ENCODE assay signal across 29 cellular contexts in genomic region chr10:99418910-99419624, GRCh38.
"Had no signal": no experiment of that assay in that cellular context is flagged by ENCODE, and none has a peak within 500 bp of the region (broad histone marks: within the 10 kb centered on the region; RNA-seq: fewer than 3 reads in every experiment).

No MANE protein-coding gene starts in this region.

- H3K4me1 Mint-ChIP-seq: activated CD4-positive, alpha-beta T cell treated with anti-CD3 and anti-CD28 coated beads for 36 hours; activated CD8-positive, alpha-beta memory T cell treated with anti-CD3 and anti-CD28 coated beads, Interleukin-2, amount 10 ng/mL, durations not matched to agents 7 days and 5 days; activated naive CD8-positive, alpha-beta T cell treated with anti-CD3 and anti-CD28 coated beads, Interleukin-2, amount 50 U/mL, for 24 hours had no signal

- DNase-seq: activated CD4-positive, alpha-beta memory T cell treated with anti-CD3 and anti-CD28 coated beads for 36 hours; activated CD4-positive, alpha-beta T cell treated with anti-CD3 and anti-CD28 coated beads for 36 hours; activated CD4-positive, alpha-beta T cell treated with anti-CD3 and anti-CD28 coated beads, Interleukin-2, amount 10 ng/mL, durations not matched to agents 24 days and 14 days; activated CD4-positive, CD25-positive, alpha-beta regulatory T cell; activated CD4-positive, CD25-positive, alpha-beta regulatory T cell treated with anti-CD3 and anti-CD28 coated beads, Interleukin-2, amount 50 U/mL, for 72 hours; activated CD8-positive, alpha-beta memory T cell treated with anti-CD3 and anti-CD28 coated beads, Interleukin-2, amount 10 ng/mL, durations not matched to agents 7 days and 5 days; activated CD8-positive, alpha-beta memory T cell treated with anti-CD3 and anti-CD28 coated beads, Interleukin-2, amount 50 U/mL, for 4 hours; activated CD8-positive, alpha-beta T cell treated with anti-CD3 and anti-CD28 coated beads, Interleukin-2, amount 10 ng/mL, durations not matched to agents 7 days and 5 days; activated gamma-delta T cell; activated naive CD4-positive, alpha-beta T cell; activated naive CD8-positive, alpha-beta T cell treated with anti-CD3 and anti-CD28 coated beads for 36 hours; activated naive CD8-positive, alpha-beta T cell treated with anti-CD3 and anti-CD28 coated beads, Interleukin-2, amount 50 U/mL, for 24 hours; activated T-cell treated with anti-CD3 and anti-CD28 coated beads, Interleukin-2, amount 50 U/mL, for 1 hour; activated T-cell treated with anti-CD3 and anti-CD28 coated beads, Interleukin-2, amount 50 U/mL, for 48 hours; adrenal gland; amygdala; aorta; body of pancreas; central memory CD4-positive, alpha-beta T cell; cerebellar nuclear complex; colonic mucosa; effector CD8-positive, alpha-beta T cell; esophagus squamous epithelium; foreskin melanocyte; T-helper 2 cell had no signal

- H3K27ac Mint-ChIP-seq: activated CD4-positive, alpha-beta memory T cell treated with anti-CD3 and anti-CD28 coated beads for 36 hours; activated CD4-positive, alpha-beta T cell treated with anti-CD3 and anti-CD28 coated beads for 36 hours; activated CD4-positive, alpha-beta T cell treated with anti-CD3 and anti-CD28 coated beads, Interleukin-2, amount 10 ng/mL, durations not matched to agents 24 days and 14 days; activated CD8-positive, alpha-beta memory T cell treated with anti-CD3 and anti-CD28 coated beads, Interleukin-2, amount 10 ng/mL, durations not matched to agents 7 days and 5 days; activated CD8-positive, alpha-beta T cell treated with anti-CD3 and anti-CD28 coated beads, Interleukin-2, amount 10 ng/mL, durations not matched to agents 7 days and 5 days; activated naive CD4-positive, alpha-beta T cell treated with anti-CD3 and anti-CD28 coated beads, Interleukin-2, amount 50 U/mL, for 24 hours; activated naive CD8-positive, alpha-beta T cell treated with anti-CD3 and anti-CD28 coated beads for 36 hours; activated naive CD8-positive, alpha-beta T cell treated with anti-CD3 and anti-CD28 coated beads, Interleukin-2, amount 50 U/mL, for 24 hours; activated T-helper 1 cell treated with anti-CD3 and anti-CD28 coated beads, Interleukin-12 subunit alpha, Interleukin-12 subunit beta, Interleukin-2, Interleukin-4 antibody, amounts not matched to agents 30 ng/mL and 10 ng/mL and 1 ng/mL, durations not matched to agents 14 hours and 24 hours and 36 hours had no signal

- H3K36me3 ChIP-seq: colonic mucosa had no signal

- H3K27ac ChIP-seq: adrenal gland, body of pancreas, colonic mucosa, epithelial cell of prostate, esophagus squamous epithelium, gastroesophageal sphincter had no signal

- H3K4me3 Mint-ChIP-seq: activated CD4-positive, alpha-beta memory T cell treated with anti-CD3 and anti-CD28 coated beads for 36 hours; activated CD4-positive, alpha-beta T cell treated with anti-CD3 and anti-CD28 coated beads for 36 hours; activated CD4-positive, alpha-beta T cell treated with anti-CD3 and anti-CD28 coated beads, Interleukin-2, amount 10 ng/mL, durations not matched to agents 24 days and 14 days; activated CD8-positive, alpha-beta memory T cell treated with anti-CD3 and anti-CD28 coated beads, Interleukin-2, amount 10 ng/mL, durations not matched to agents 7 days and 5 days; activated CD8-positive, alpha-beta T cell treated with anti-CD3 and anti-CD28 coated beads, Interleukin-2, amount 10 ng/mL, durations not matched to agents 7 days and 5 days; activated naive CD4-positive, alpha-beta T cell treated with anti-CD3 and anti-CD28 coated beads, Interleukin-2, amount 50 U/mL, for 24 hours; activated naive CD8-positive, alpha-beta T cell treated with anti-CD3 and anti-CD28 coated beads for 36 hours; activated naive CD8-positive, alpha-beta T cell treated with anti-CD3 and anti-CD28 coated beads, Interleukin-2, amount 50 U/mL, for 24 hours; activated T-helper 1 cell treated with anti-CD3 and anti-CD28 coated beads, Interleukin-12 subunit alpha, Interleukin-12 subunit beta, Interleukin-2, Interleukin-4 antibody, amounts not matched to agents 30 ng/mL and 10 ng/mL and 1 ng/mL, durations not matched to agents 14 hours and 24 hours and 36 hours had no signal

- H3K4me1 ChIP-seq: adrenal gland, body of pancreas, colonic mucosa, esophagus squamous epithelium, gastroesophageal sphincter had no signal

- H3K4me3 ChIP-seq: adrenal gland, body of pancreas, colonic mucosa, esophagus squamous epithelium, gastroesophageal sphincter had no signal

- H3K9me3 ChIP-seq: adrenal gland, body of pancreas, colonic mucosa, esophagus squamous epithelium, gastroesophageal sphincter had no signal

- ATAC-seq: activated CD4-positive, alpha-beta T cell treated with anti-CD3 and anti-CD28 coated beads for 36 hours; activated CD8-positive, alpha-beta memory T cell treated with anti-CD3 and anti-CD28 coated beads, Interleukin-2, amount 10 ng/mL, durations not matched to agents 7 days and 5 days; activated CD8-positive, alpha-beta T cell treated with anti-CD3 and anti-CD28 coated beads, Interleukin-2, amount 10 ng/mL, durations not matched to agents 7 days and 5 days; activated naive CD8-positive, alpha-beta T cell treated with anti-CD3 and anti-CD28 coated beads, Interleukin-2, amount 50 U/mL, for 24 hours; body of pancreas; gastroesophageal sphincter had no signal

- H3K9me3 Mint-ChIP-seq: activated CD4-positive, alpha-beta memory T cell treated with anti-CD3 and anti-CD28 coated beads for 36 hours; activated CD4-positive, alpha-beta T cell treated with anti-CD3 and anti-CD28 coated beads, Interleukin-2, amount 10 ng/mL, durations not matched to agents 24 days and 14 days; activated naive CD4-positive, alpha-beta T cell treated with anti-CD3 and anti-CD28 coated beads, Interleukin-2, amount 50 U/mL, for 24 hours; activated naive CD8-positive, alpha-beta T cell treated with anti-CD3 and anti-CD28 coated beads, Interleukin-2, amount 50 U/mL, for 24 hours; activated T-helper 1 cell treated with anti-CD3 and anti-CD28 coated beads, Interleukin-12 subunit alpha, Interleukin-12 subunit beta, Interleukin-2, Interleukin-4 antibody, amounts not matched to agents 30 ng/mL and 10 ng/mL and 1 ng/mL, durations not matched to agents 14 hours and 24 hours and 36 hours had no signal

- H3K27me3 ChIP-seq: adrenal gland, body of pancreas, colonic mucosa, esophagus squamous epithelium, gastroesophageal sphincter had no signal

- H3K27me3 Mint-ChIP-seq: activated CD4-positive, alpha-beta memory T cell treated with anti-CD3 and anti-CD28 coated beads for 36 hours; activated CD4-positive, alpha-beta T cell treated with anti-CD3 and anti-CD28 coated beads for 36 hours; activated CD4-positive, alpha-beta T cell treated with anti-CD3 and anti-CD28 coated beads, Interleukin-2, amount 10 ng/mL, durations not matched to agents 24 days and 14 days; activated CD8-positive, alpha-beta memory T cell treated with anti-CD3 and anti-CD28 coated beads, Interleukin-2, amount 10 ng/mL, durations not matched to agents 7 days and 5 days; activated naive CD4-positive, alpha-beta T cell treated with anti-CD3 and anti-CD28 coated beads, Interleukin-2, amount 50 U/mL, for 24 hours; activated naive CD8-positive, alpha-beta T cell treated with anti-CD3 and anti-CD28 coated beads for 36 hours; activated naive CD8-positive, alpha-beta T cell treated with anti-CD3 and anti-CD28 coated beads, Interleukin-2, amount 50 U/mL, for 24 hours had no signal
